Comparison of ENCODE assay signal across 16 cellular contexts in the genomic region with DNA sequence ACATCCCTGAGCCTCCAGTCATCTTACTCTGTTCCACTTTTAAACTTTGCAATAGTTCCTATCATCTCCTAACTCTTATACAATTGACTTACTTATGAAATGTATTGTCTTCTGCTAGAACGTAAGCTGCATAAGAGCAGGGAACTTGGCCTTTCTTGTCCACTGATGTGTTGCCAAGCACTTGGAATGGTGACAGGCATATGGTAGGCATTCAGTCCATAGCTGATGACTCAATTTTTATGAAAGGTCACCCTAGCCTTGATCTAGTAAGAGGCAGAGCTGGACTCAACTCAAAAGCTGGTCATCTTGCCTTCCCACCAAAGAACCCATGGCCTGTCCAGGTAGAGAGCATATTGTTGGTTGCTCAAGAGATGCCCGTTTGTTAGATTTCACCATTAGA.
DNase-seq lines count a peak whose midpoint lies in the region; ATAC-seq, FAIRE-seq and TF ChIP-seq lines count a peak whose summit lies in the region.
"Had no signal": no experiment of that assay in that cellular context is flagged by ENCODE, and none has a peak within 500 bp of the region (broad histone marks: within the 10 kb centered on the region; RNA-seq: fewer than 3 reads in every experiment).

No MANE protein-coding gene starts in this region.

- H3K4me2 ChIP-seq in K562 (ENCODE audit: insufficient read depth, low read length) (no peak overlapping the region), H9 (ENCODE audit: insufficient read depth, insufficient read length, low read length) (no peak overlapping the region)
- H3K4me2 ChIP-seq: BLaER1, GM23338 had no signal

- no peak overlapping the region for H3K4me3 ChIP-seq in MG63
- H3K4me3 ChIP-seq in K562: no peak overlapping the region
- no peak overlapping the region for H3K4me3 ChIP-seq in fibroblast of the aortic adventitia (ENCODE audit: low read depth, low read length)
- H3K4me3 ChIP-seq: BLaER1, GM23338 had no signal

- H3K4me1 ChIP-seq in K562 (replicated peaks in 1 of 2; ENCODE audit: control insufficient read depth in 2 of 2, insufficient read depth in 2 of 2, low read length in 2 of 2) (peaks cover 0 to 4% of the 10 kb centered on the region in 2 experiments; a peak in 4 of 5 replicates), H9 (ENCODE audit: insufficient read depth, low read length) (no peaks in the 10 kb centered on the region)
- H3K4me1 ChIP-seq: BLaER1, Caco-2 had no signal

- H4K20me1 ChIP-seq in K562 (replicated peaks; ENCODE audit: control insufficient read depth, insufficient read depth, low read length): no peaks in the 10 kb centered on the region
- H4K20me1 ChIP-seq in H9 (ENCODE audit: control insufficient read depth, insufficient read depth, insufficient read length): no peaks in the 10 kb centered on the region
- H4K20me1 ChIP-seq: BLaER1 had no signal

- peak; percentile 29 for DNase-seq in MG63
- no peak for DNase-seq in K562 (ENCODE audit: extremely low read depth in 1 of 4, low spot score in 3 of 4)
- DNase-seq in fibroblast of the aortic adventitia (ENCODE audit: low read depth): peak; percentile 62
- no peak for DNase-seq in GM12892 (ENCODE audit: insufficient read length)
- no peak for DNase-seq in H9
- DNase-seq: AML-193; Caco-2; CD8-positive, alpha-beta memory T cell; DND-41; GDM1; H7; KBM-7 had no signal

- H2BK120ac ChIP-seq in H9 (ENCODE audit: low read depth, low read length, poor library complexity, severe bottlenecking): no peak overlapping the region

- H3K9me1 ChIP-seq in K562 (ENCODE audit: control insufficient read depth, insufficient read depth, low read length): no peaks in the 10 kb centered on the region

- no peak overlapping the region for H3K23ac ChIP-seq in H9 (ENCODE audit: insufficient read length, low read depth, low read length)

- no peak for TF ChIP-seq RAD21 in K562 (CRISPR knock-in tag; conservative IDR thresholded peaks at IDR 0.05 in 1 of 2, IDR thresholded peaks at IDR 0.05 in 1 of 2)

- POLR2A ChIA-PET in K562 (lab: Yijun Ruan, JAX): interaction anchor here (1.2 kb wide), 1 partner anchor 10 kb away, joined by 3 read pairs; no protein-coding TSS in a partner anchor

- H3K79me1 ChIP-seq in H9 (ENCODE audit: insufficient read depth, low read depth, low read length, poor library complexity, severe bottlenecking): no peaks in the 10 kb centered on the region

- no peak overlapping the region for H4K8ac ChIP-seq in H9 (replicated peaks; ENCODE audit: insufficient read length, low read depth, low read length)

- H2BK12ac ChIP-seq in H9 (ENCODE audit: insufficient read length, low read depth, low read length): no peak overlapping the region

- H3K27me3 ChIP-seq in MG63: no peaks in the 10 kb centered on the region
- H3K27me3 ChIP-seq in K562 (ENCODE audit: control insufficient read depth in 2 of 2, insufficient read depth in 2 of 2, low read length in 2 of 2): no peaks in the 10 kb centered on the region
- H3K27me3 ChIP-seq in H9 (ENCODE audit: insufficient read depth, low read length): no peaks in the 10 kb centered on the region
- H3K27me3 ChIP-seq: BLaER1 had no signal

- no peak overlapping the region for H4K5ac ChIP-seq in H9 (ENCODE audit: insufficient read length, low read depth, low read length)

- in situ Hi-C loops in K562 (cut with MboI): no loop called here

- H3T11ph ChIP-seq in H9 (ENCODE audit: low read length): no peak overlapping the region

- H2AK5ac ChIP-seq in H9 (ENCODE audit: insufficient read length, low read length): no peak overlapping the region

- H3K56ac ChIP-seq in H9 (ENCODE audit: insufficient read length, low read depth, low read length): no peak overlapping the region

- no peaks in the 10 kb centered on the region for H3K23me2 ChIP-seq in H9 (ENCODE audit: insufficient read length, low read depth, low read length, poor library complexity, severe bottlenecking)

- no peaks in the 10 kb centered on the region for H3K9me3 Mint-ChIP-seq in H9
- H3K9me3 Mint-ChIP-seq: CD8-positive, alpha-beta memory T cell; GM23338 had no signal

- intact Hi-C loops in K562 (cut with micrococcal nuclease): no loop called here

- no peaks in the 10 kb centered on the region for H3K4me1 Mint-ChIP-seq in H9
- H3K4me1 Mint-ChIP-seq: CD8-positive, alpha-beta memory T cell; GM23338 had no signal

- no peaks in the 10 kb centered on the region for H3K9me3 ChIP-seq in MG63
- H3K9me3 ChIP-seq in K562 (replicated peaks; ENCODE audit: control insufficient read depth, insufficient read depth, low read depth, low read length): no peaks in the 10 kb centered on the region
- H3K9me3 ChIP-seq in H9 (ENCODE audit: control insufficient read depth, low read depth, low read length): no peaks in the 10 kb centered on the region
- H3K9me3 ChIP-seq: BLaER1 had no signal

- no peaks in the 10 kb centered on the region for H3K79me2 ChIP-seq in K562 (ENCODE audit: control insufficient read depth, insufficient read depth, low read length)
- no peaks in the 10 kb centered on the region for H3K79me2 ChIP-seq in H9 (ENCODE audit: insufficient read depth, low read length)

- H2AFZ ChIP-seq in K562 (ENCODE audit: low read depth, low read length): 0 out of 2 replicates have a peak overlapping the region, but pooled peaks have one; percentile 3
- no peak overlapping the region for H2AFZ ChIP-seq in H9 (ENCODE audit: low read length)
- H2AFZ ChIP-seq: GM23338 had no signal

- no peak overlapping the region for H4K91ac ChIP-seq in H9 (ENCODE audit: insufficient read length, low read depth, low read length)

- ATAC-seq in K562: no peak
- ATAC-seq in HG02870 (IDR thresholded peaks at IDR 0.05; ENCODE audit: unreplicated experiment): no peak
- ATAC-seq in GM18520 (IDR thresholded peaks at IDR 0.05; ENCODE audit: unreplicated experiment): no peak
- ATAC-seq: GM23338 had no signal

- no peak for TF ChIP-seq EP300 in K562 (IDR thresholded peaks at IDR 0.05; ENCODE audit: low read length)

- no peak overlapping the region for H2BK5ac ChIP-seq in H9 (ENCODE audit: insufficient read length, low read length)

- H3K36me3 ChIP-seq in MG63: no peaks in the 10 kb centered on the region
- H3K36me3 ChIP-seq in K562 (ENCODE audit: control insufficient read depth, insufficient read depth, low read length): no peaks in the 10 kb centered on the region
- H3K36me3 ChIP-seq: BLaER1 had no signal

- TF ChIP-seq POLR2A in K562 (conservative IDR thresholded peaks at IDR 0.05) (no peak), GM12892 (IDR thresholded peaks at IDR 0.05; ENCODE audit: low read depth, low read length) (no peak)

- CTCF ChIA-PET in K562 (lab: Yijun Ruan, JAX; ENCODE audit: low intra/inter-chr PET ratio): no interaction called here

- H3K9ac ChIP-seq in K562 (ENCODE audit: insufficient read depth in 1 of 2, low read depth in 2 of 2, low read length in 2 of 2) (no peak overlapping the region), H9 (ENCODE audit: extremely low read depth, insufficient read length, low read length) (no peak overlapping the region)
- H3K9ac ChIP-seq: BLaER1 had no signal

- no TSS peak for BruUV-seq in K562 (replicated peaks; lab: Mats Ljungman, UMichigan)

- FAIRE-seq in K562 (lab: Jason Lieb, UNC): peak; percentile 51
- no peak for FAIRE-seq in GM12892 (lab: Jason Lieb, UNC)

- no peak overlapping the region for H3K18ac ChIP-seq in H9 (ENCODE audit: insufficient read length, low read depth, low read length)

- no peak overlapping the region for H3K14ac ChIP-seq in H9 (ENCODE audit: insufficient read depth, low read length)

- TF ChIP-seq CTCF in K562 (IDR thresholded peaks at IDR 0.05 in 2 of 3, conservative IDR thresholded peaks at IDR 0.05 in 1 of 3; ENCODE audit: insufficient read depth in 2 of 3, low read depth in 1 of 3, low read length in 3 of 3) (no peak), fibroblast of the aortic adventitia (IDR thresholded peaks at IDR 0.05; ENCODE audit: insufficient read depth, low read length) (no peak), H9 (conservative IDR thresholded peaks at IDR 0.05) (no peak)

- H3K27ac Mint-ChIP-seq in H9: no peak overlapping the region
- H3K27ac Mint-ChIP-seq: CD8-positive, alpha-beta memory T cell; GM23338 had no signal

- H2BK15ac ChIP-seq in H9 (ENCODE audit: low read depth, low read length): no peak overlapping the region

- no peak overlapping the region for H3K4me3 Mint-ChIP-seq in H9
- H3K4me3 Mint-ChIP-seq: CD8-positive, alpha-beta memory T cell; GM23338 had no signal

- no peaks in the 10 kb centered on the region; the same call in 1 of the 2 replicates for H3K27me3 Mint-ChIP-seq in H9 (ENCODE audit: low read depth)

- H3K4ac ChIP-seq in H9 (ENCODE audit: low read depth, low read length): no peak overlapping the region

- WGBS in K562 (ENCODE audit: insufficient coverage, low coverage, missing lambda C conversion rate): 50% methylated on average over 2 of the region's 2 CpGs
- WGBS in H9 (ENCODE audit: extremely low coverage, insufficient read length, low lambda C conversion rate): no CpG with 5 or more reads among the region's 2 CpGs

- H2BK20ac ChIP-seq in H9 (ENCODE audit: low read depth, low read length, poor library complexity, severe bottlenecking): no peak overlapping the region

- no peak overlapping the region for H3K27ac ChIP-seq in K562 (ENCODE audit: extremely low read depth, low read depth, low read length)
- H3K27ac ChIP-seq in H9 (ENCODE audit: insufficient read length, low read depth, low read length): no peak overlapping the region
- H3K27ac ChIP-seq: BLaER1 had no signal

- no peaks in the 10 kb centered on the region for H3K36me3 Mint-ChIP-seq in H9 (ENCODE audit: insufficient read depth in 1 of 3, low read depth in 3 of 3)

TF ChIP-seq in K562, 482 proteins besides CTCF, POLR2A, EP300 and RAD21:
- TF ChIP-seq, protein P1, sequence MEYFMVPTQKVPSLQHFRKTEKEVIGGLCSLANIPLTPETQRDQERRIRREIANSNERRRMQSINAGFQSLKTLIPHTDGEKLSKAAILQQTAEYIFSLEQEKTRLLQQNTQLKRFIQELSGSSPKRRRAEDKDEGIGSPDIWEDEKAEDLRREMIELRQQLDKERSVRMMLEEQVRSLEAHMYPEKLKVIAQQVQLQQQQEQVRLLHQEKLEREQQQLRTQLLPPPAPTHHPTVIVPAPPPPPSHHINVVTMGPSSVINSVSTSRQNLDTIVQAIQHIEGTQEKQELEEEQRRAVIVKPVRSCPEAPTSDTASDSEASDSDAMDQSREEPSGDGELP (CRISPR knock-in tag; IDR thresholded peaks at IDR 0.05; ENCODE audit: borderline replicate concordance): no peak
- no peak for TF ChIP-seq ZNF253 (CRISPR knock-in tag; conservative IDR thresholded peaks at IDR 0.05)

Comparison
In these comparisons a context has a peak if more than half of its experiments do, and no peak if none do; other contexts are left out.
1. DNase-seq: peak in MG63 (single experiment) and fibroblast of the aortic adventitia (single experiment); none in K562 (0 of 4), GM12892 (single experiment) and H9 (single experiment).